In the genomic region with DNA sequence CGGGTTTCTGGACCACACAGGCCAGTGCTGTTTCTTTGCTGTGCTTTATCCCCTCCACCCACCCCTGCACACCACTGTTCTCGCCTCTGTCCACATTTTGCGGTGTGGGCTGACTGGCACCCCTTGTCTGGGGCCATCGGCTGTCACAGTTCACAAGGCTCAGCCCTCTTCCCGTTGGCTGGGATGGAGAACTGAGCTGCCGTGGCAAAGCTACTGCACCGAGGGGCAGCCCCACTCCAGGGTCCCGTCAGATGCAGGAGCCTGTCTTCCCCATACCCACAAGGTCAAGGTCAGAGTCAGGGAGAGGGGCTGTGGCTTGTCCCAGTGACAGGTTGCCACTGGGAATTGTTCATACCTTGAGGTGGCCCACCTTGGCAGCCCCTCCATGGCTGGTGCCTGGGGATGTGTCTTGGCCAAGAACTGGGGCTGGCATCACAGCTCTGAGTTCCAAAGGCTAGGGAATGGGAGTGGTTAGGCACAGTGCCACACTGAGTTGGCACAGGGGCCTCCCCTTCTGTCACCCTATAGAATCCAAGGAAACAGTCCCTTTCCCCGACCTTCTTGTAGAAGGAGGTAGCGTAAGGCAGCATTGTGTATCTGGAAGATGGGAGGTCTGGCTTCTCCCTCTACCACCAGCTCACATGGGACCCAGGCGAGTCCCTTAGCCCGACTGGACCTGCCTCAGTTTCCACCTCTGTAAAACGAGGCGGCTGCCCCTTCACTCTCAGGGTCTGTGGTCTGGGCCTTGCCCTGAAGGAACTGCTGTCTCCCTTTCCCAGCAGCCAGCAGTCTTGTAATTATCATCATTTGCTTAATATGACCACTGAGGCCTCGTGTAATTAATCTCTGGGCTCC, we compare ENCODE assay signal across 10 cellular contexts. TPM values are rescaled to one million over a fixed set of nuclear protein-coding genes. Genes with fewer than 3 reads are reported as not detected.
A peak's percentile ranks its signal among the peaks of the same experiment; 100 is the strongest.
DNase-seq lines count a peak whose midpoint lies in the region; ATAC-seq and TF ChIP-seq lines count a peak whose summit lies in the region.
"Had no signal": no experiment of that assay in that cellular context is flagged by ENCODE, and none has a peak within 500 bp of the region (broad histone marks: within the 10 kb centered on the region; RNA-seq: fewer than 3 reads in every experiment).

No MANE protein-coding gene starts in this region.

- H3K4me1 ChIP-seq in adipocyte (ENCODE audit: control insufficient read depth, insufficient read depth, low read length) = peaks cover 60% of the 10 kb centered on the region
- peaks cover 66 to 85% of the 10 kb centered on the region in 2 donors for H3K4me1 ChIP-seq in thoracic aorta (ENCODE audit: control insufficient read depth in 1 of 2, low read depth in 2 of 2)

- H3K36me3 ChIP-seq in adipocyte (ENCODE audit: control insufficient read depth, insufficient read depth, low read length, severe bottlenecking) = no peaks in the 10 kb centered on the region
- peaks cover 2% of the 10 kb centered on the region for H3K36me3 ChIP-seq in kidney epithelial cell (ENCODE audit: control insufficient read depth, insufficient read depth, low read length)
- no peaks in the 10 kb centered on the region for H3K36me3 ChIP-seq in thoracic aorta

- ATAC-seq in thoracic aorta (ENCODE audit: insufficient number of reproducible peaks, low FRiP score, low read depth) (no peak), GM18873 (IDR thresholded peaks at IDR 0.05; ENCODE audit: low FRiP score, unreplicated experiment) (no peak), HG03442 (IDR thresholded peaks at IDR 0.05; ENCODE audit: unreplicated experiment) (no peak)

- H3K4me3 ChIP-seq in adipocyte (ENCODE audit: low read length) (peak overlapping the region; percentile 32), kidney epithelial cell (ENCODE audit: low read depth, low read length) (peak overlapping the region; percentile 2), thoracic aorta (peak overlapping the region; percentile 90)

- no peak for TF ChIP-seq CTCF in kidney epithelial cell (IDR thresholded peaks at IDR 0.05; ENCODE audit: insufficient read depth, low read length, poor library complexity, severe bottlenecking)
- no peak for TF ChIP-seq CTCF in thoracic aorta (IDR thresholded peaks at IDR 0.05)

- DNase-seq in DMS 273 (lab: John Stamatoyannopoulos, UW; ENCODE audit: unreplicated experiment) = peak; percentile 82
- no peak for DNase-seq in DMS 273 treated with DMSO at 0.1 percent for 48 hours (lab: John Stamatoyannopoulos, UW)
- no peak for DNase-seq in adipocyte (ENCODE audit: low read depth)
- DNase-seq in kidney epithelial cell (ENCODE audit: low read depth) = no peak
- no peak for DNase-seq in thoracic aorta (ENCODE audit: low spot score)
- DNase-seq in stimulated activated CD4-positive, alpha-beta T cell treated with anti-CD3 and anti-CD28 coated beads, Interleukin-4, amount 100 ng/mL, for 4 hours = no peak
- DNase-seq: stimulated activated CD4-positive, alpha-beta T cell treated with anti-CD3 and anti-CD28 coated beads, Interleukin-12 subunit alpha, Interleukin-12 subunit beta, amount 100 ng/mL, for 4 hours had no signal

- H3K27me3 ChIP-seq in adipocyte (replicated peaks; ENCODE audit: control insufficient read depth, insufficient read depth, low read length) (no peaks in the 10 kb centered on the region), kidney epithelial cell (ENCODE audit: control insufficient read depth, insufficient read depth, low read length) (no peaks in the 10 kb centered on the region), thoracic aorta (replicated peaks; ENCODE audit: insufficient read depth) (no peaks in the 10 kb centered on the region)

- H3K9me3 ChIP-seq in adipocyte (ENCODE audit: control insufficient read depth, low read length) (no peaks in the 10 kb centered on the region), thoracic aorta (no peaks in the 10 kb centered on the region)

- peak overlapping the region; percentile 56 to 74 for H3K27ac ChIP-seq in thoracic aorta
- H3K27ac ChIP-seq: 22Rv1 had no signal

- peak overlapping the region; percentile 68 for H3K9ac ChIP-seq in adipocyte (ENCODE audit: low read length)

RNA-seq across cellular contexts. Expression of gene GRK2, which starts 3.4 kb away (rescaled TPM):
- 46.4 and 51.3 TPM in 2 replicates for total RNA-seq in kidney epithelial cell
- total RNA-seq in thoracic aorta = 10 to 100 TPM; 72.8 to 85.2 TPM

RNA-seq across cellular contexts. Expression of gene ANKRD13D, which starts 19.5 kb away (rescaled TPM):
- 36.6 and 48.5 TPM in 2 replicates for total RNA-seq in kidney epithelial cell
- total RNA-seq in thoracic aorta = 100 to 1,000 TPM in 1 of 2 donors, 10 to 100 TPM in 1; 66.6 to 101 TPM

RNA-seq across cellular contexts. Expression of gene SSH3, which starts 33.7 kb away (rescaled TPM):
- 37.2 and 39.9 TPM in 2 replicates for total RNA-seq in kidney epithelial cell
- 10 to 100 TPM; 39.4 to 59.0 TPM for total RNA-seq in thoracic aorta

Comparison
In these comparisons a context has a peak if more than half of its experiments do, and no peak if none do; other contexts are left out.
1. H3K4me3 ChIP-seq: peak in every context shown above with its lines; median percentile 90 in thoracic aorta; 32 in adipocyte; 2 in kidney epithelial cell.